19 cellular contexts compared by ENCODE assay signal in the genomic region with DNA sequence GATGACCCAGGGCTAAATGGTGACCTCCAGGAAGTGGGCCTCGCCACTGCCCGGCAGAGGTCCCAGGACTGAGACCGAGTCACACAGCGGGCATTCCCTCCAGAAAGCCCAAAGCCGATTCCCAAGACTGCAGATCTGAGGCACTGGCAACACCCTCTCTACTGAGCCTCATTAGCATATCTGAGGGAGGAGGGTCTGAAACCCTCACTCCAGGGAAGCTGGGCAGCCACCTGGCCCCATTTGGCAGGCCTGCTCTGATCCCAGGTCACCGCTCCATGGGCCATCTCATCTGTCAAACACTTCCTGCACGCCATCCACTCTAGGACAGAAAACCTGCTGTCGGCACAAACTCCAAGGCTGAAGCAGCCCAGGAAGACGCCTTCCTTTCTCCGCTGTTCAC. TPM values are rescaled to one million over a fixed set of nuclear protein-coding genes. Genes with fewer than 3 reads are reported as not detected.
DNase-seq lines count a peak whose midpoint lies in the region; TF ChIP-seq lines count a peak whose summit lies in the region.
"Had no signal": no experiment of that assay in that cellular context is flagged by ENCODE, and none has a peak within 500 bp of the region (broad histone marks: within the 10 kb centered on the region; RNA-seq: fewer than 3 reads in every experiment).

No MANE protein-coding gene starts in this region.

- no peak for TF ChIP-seq CTCF in osteoblast (IDR thresholded peaks at IDR 0.05; ENCODE audit: extremely low read depth, low read depth, low read length)

- H4K20me1 ChIP-seq in osteoblast (ENCODE audit: insufficient read depth, low read length) = no peaks in the 10 kb centered on the region

- H2AFZ ChIP-seq in osteoblast (ENCODE audit: low read length) = no peak overlapping the region

- H3K36me3 ChIP-seq in osteoblast (ENCODE audit: insufficient read depth, low read length) = no peaks in the 10 kb centered on the region
- H3K36me3 ChIP-seq: colonic mucosa, tibial nerve had no signal

- H3K4me1 ChIP-seq in osteoblast (ENCODE audit: insufficient read depth, low read length) = no peaks in the 10 kb centered on the region

- no peak overlapping the region for H3K4me2 ChIP-seq in osteoblast (ENCODE audit: insufficient read depth, low read length)
- H3K4me2 ChIP-seq: A549 had no signal

- no peaks in the 10 kb centered on the region for H3K79me2 ChIP-seq in osteoblast (ENCODE audit: insufficient read depth, low read length)

- no peak overlapping the region for H3K4me3 ChIP-seq in osteoblast (ENCODE audit: insufficient read depth, low read length)
- H3K4me3 ChIP-seq: A549, colonic mucosa, tibial nerve had no signal

- no peaks in the 10 kb centered on the region for H3K9me3 ChIP-seq in osteoblast (ENCODE audit: low read depth, low read length)
- H3K9me3 ChIP-seq: A549, colonic mucosa, tibial nerve had no signal

- peak; percentile 19 for DNase-seq in NCI-H2107 treated with DMSO at 0.1 percent for 48 hours (lab: John Stamatoyannopoulos, UW; ENCODE audit: unreplicated experiment)
- DNase-seq in NCI-H2107 (lab: John Stamatoyannopoulos, UW) = no peak
- DNase-seq in NCI-H510A (lab: John Stamatoyannopoulos, UW) = peak; percentile 62
- DNase-seq in cerebellum (ENCODE audit: low spot score) = peak; percentile 89
- DNase-seq in osteoblast (ENCODE audit: insufficient read length, low spot score, missing footprints) = peak; percentile 44
- DNase-seq in amygdala (lab: John Stamatoyannopoulos, UW) = no peak
- no peak for DNase-seq in hepatic stellate cell (ENCODE audit: low spot score)
- DNase-seq in dermis blood vessel endothelial cell = no peak
- DNase-seq: activated CD4-positive, alpha-beta T cell treated with anti-CD3 and anti-CD28 coated beads for 1 hour; activated naive CD4-positive, alpha-beta T cell; colonic mucosa; DMS153; foreskin fibroblast; NCI-H748 treated with DMSO at 0.1 percent for 48 hours; stimulated activated naive CD4-positive, alpha-beta T cell; T1000 had no signal

- peaks cover 8% of the 10 kb centered on the region for H3K27me3 ChIP-seq in osteoblast (ENCODE audit: insufficient read depth, low read length)
- H3K27me3 ChIP-seq: colonic mucosa, tibial nerve had no signal

- no peak overlapping the region for H3K27ac ChIP-seq in osteoblast (ENCODE audit: low read depth, low read length)
- H3K27ac ChIP-seq: A549, C4-2B, colonic mucosa had no signal

RNA-seq across cellular contexts. Expression of a gene that starts 29.1 kb away (rescaled TPM):
- total RNA-seq in cerebellum (0.45 TPM), osteoblast (under 0.01 TPM in 1 of 2 replicates, not detected in the other), dermis blood vessel endothelial cell (not detected in 2 replicates)

Comparison
In these comparisons a context has a peak if more than half of its experiments do, and no peak if none do; other contexts are left out.
1. DNase-seq: peak in NCI-H2107 treated with DMSO at 0.1 percent for 48 hours (single experiment), NCI-H510A (single experiment), cerebellum (single experiment) and osteoblast (single experiment); none in NCI-H2107 (single experiment), amygdala (0 of 56), hepatic stellate cell (single experiment) and dermis blood vessel endothelial cell (single experiment).